In the genomic region with DNA sequence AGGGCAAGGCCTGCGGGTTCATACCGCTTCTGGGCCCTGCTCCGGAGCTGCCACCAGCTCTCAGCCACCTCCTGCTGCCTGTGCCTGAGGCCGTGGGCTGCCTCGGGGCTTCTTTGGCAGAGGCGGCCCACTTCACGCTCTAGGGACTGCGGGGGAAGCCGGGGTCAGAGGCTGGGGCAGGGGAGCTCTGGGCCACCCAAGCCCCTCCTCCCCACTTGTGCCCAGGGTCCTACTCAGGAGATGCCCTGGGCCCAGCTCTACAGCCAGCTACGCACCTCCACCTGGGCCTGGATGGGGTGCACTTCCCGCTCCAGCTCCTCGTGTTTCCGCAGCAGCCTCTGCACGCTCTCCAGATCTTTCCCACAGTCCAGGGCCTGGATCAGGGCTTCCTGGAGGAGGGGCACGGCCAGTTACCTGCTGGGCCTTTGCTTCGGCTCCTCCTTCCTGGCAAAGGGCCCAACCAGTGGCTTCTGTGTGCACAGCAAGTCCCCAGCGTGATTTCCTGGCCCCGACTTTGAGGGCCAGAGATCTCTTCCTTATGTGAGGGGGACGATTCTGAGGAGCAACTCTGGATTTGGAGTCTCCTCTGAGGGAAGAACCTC, we compare ENCODE assay signal across 1 cellular context.
TF ChIP-seq lines count a peak whose summit lies in the region.

No MANE protein-coding gene starts in this region.

TF ChIP-seq in K562, 482 proteins besides CTCF, POLR2A, EP300 and RAD21:
- TF ChIP-seq NFIC (IDR thresholded peaks at IDR 0.05) (0 out of 2 replicates have a peak, but pooled peaks have one; percentile 16), ZKSCAN3 (CRISPR knock-in tag; IDR thresholded peaks at IDR 0.05) (no peak)
